In genomic region chr7:13050703-13051102, GRCh38 we compare ENCODE assay signal across 1 cellular context.
A peak's percentile ranks its signal among the peaks of the same experiment; 100 is the strongest.
TF ChIP-seq lines count a peak whose summit lies in the region.

No MANE protein-coding gene starts in this region.

TF ChIP-seq in K562, 482 proteins besides CTCF, POLR2A, EP300 and RAD21 (continued from another document):
- TF ChIP-seq ZNF830 (CRISPR knock-in tag; IDR thresholded peaks at IDR 0.05) = no peak
- no peak for TF ChIP-seq MCM5 (IDR thresholded peaks at IDR 0.05; ENCODE audit: low read depth)
- TF ChIP-seq ILK (tag; IDR thresholded peaks at IDR 0.05; ENCODE audit: borderline replicate concordance, low read depth) = no peak
- TF ChIP-seq PYGO2 (tag; IDR thresholded peaks at IDR 0.05) = no peak
- TF ChIP-seq ZNF696 (CRISPR knock-in tag; conservative IDR thresholded peaks at IDR 0.05) = no peak
- peak; percentile 96 for TF ChIP-seq NFE2 (IDR thresholded peaks at IDR 0.05; ENCODE audit: low read depth)
- TF ChIP-seq SMARCE1 (IDR thresholded peaks at IDR 0.05) = peak; percentile 69
- no peak for TF ChIP-seq NFATC3 (IDR thresholded peaks at IDR 0.05)
- TF ChIP-seq NFYB (IDR thresholded peaks at IDR 0.05; ENCODE audit: extremely low read depth, insufficient read length) = no peak
- 0 out of 2 replicates have a peak, but pooled peaks have one; percentile 34 for TF ChIP-seq HMBOX1 (IDR thresholded peaks at IDR 0.05)
- TF ChIP-seq DNMT1 (IDR thresholded peaks at IDR 0.05) = no peak
- peak; percentile 93 for TF ChIP-seq BACH1 (tag; IDR thresholded peaks at IDR 0.05)
- no peak for TF ChIP-seq RAD51 (IDR thresholded peaks at IDR 0.05; ENCODE audit: borderline replicate concordance, low read depth)
- TF ChIP-seq RBM39 (optimal IDR thresholded peaks at IDR 0.05; ENCODE audit: low read depth, low read length) = no peak
- TF ChIP-seq ARID3A (IDR thresholded peaks at IDR 0.05; ENCODE audit: borderline replicate concordance, low read depth, low read length) = no peak
- no peak for TF ChIP-seq E2F6 (IDR thresholded peaks at IDR 0.05; ENCODE audit: borderline replicate concordance in 1 of 2, extremely low read depth in 1 of 2, insufficient read depth in 1 of 2, insufficient read length in 1 of 2, low read depth in 1 of 2, low read length in 1 of 2, poor library complexity in 1 of 2, severe bottlenecking in 1 of 2)
- no peak for TF ChIP-seq PPARD (CRISPR knock-in tag; IDR thresholded peaks at IDR 0.05)
- no peak for TF ChIP-seq RERE (CRISPR knock-in tag; IDR thresholded peaks at IDR 0.05; ENCODE audit: borderline replicate concordance)
